9 cellular contexts compared by ENCODE assay signal in genomic region chr12:85057370-85057963, GRCh38. TPM values are rescaled to one million over a fixed set of nuclear protein-coding genes. Genes with fewer than 3 reads are reported as not detected.
DNase-seq lines count a peak whose midpoint lies in the region; ATAC-seq, FAIRE-seq and TF ChIP-seq lines count a peak whose summit lies in the region.
"Had no signal": no experiment of that assay in that cellular context is flagged by ENCODE, and none has a peak within 500 bp of the region (broad histone marks: within the 10 kb centered on the region; RNA-seq: fewer than 3 reads in every experiment).

No MANE protein-coding gene starts in this region.

- H3K79me2 ChIP-seq in H1 (ENCODE audit: control insufficient read depth in 1 of 2, insufficient read depth in 2 of 2, low read length in 2 of 2), result no peaks in the 10 kb centered on the region
- H3K79me2 ChIP-seq in neural cell (replicated peaks; ENCODE audit: insufficient read depth, low read length), result no peaks in the 10 kb centered on the region

- no peaks in the 10 kb centered on the region for H3K27me3 ChIP-seq in H1 (replicated peaks in 1 of 4; ENCODE audit: control insufficient read depth in 3 of 4, extremely low read depth in 1 of 4, insufficient read depth in 3 of 4, low read length in 3 of 4)
- H3K27me3 ChIP-seq in neural cell (ENCODE audit: insufficient read depth, low read depth, low read length), result no peaks in the 10 kb centered on the region

- no peak overlapping the region for H2AK5ac ChIP-seq in H1 (ENCODE audit: low read depth, low read length)

- H3K4me2 ChIP-seq in H1 (ENCODE audit: insufficient read depth in 1 of 2, low read depth in 2 of 2, low read length in 2 of 2) (no peak overlapping the region), neural cell (ENCODE audit: low read length) (no peak overlapping the region)

- H4K20me1 ChIP-seq in H1 (replicated peaks in 1 of 2; ENCODE audit: control insufficient read depth in 1 of 2, insufficient read depth in 2 of 2, low read length in 2 of 2) (no peaks in the 10 kb centered on the region), neural cell (ENCODE audit: insufficient read depth) (no peaks in the 10 kb centered on the region)

- no peak overlapping the region for H4K91ac ChIP-seq in H1 (replicated peaks; ENCODE audit: insufficient read length, low read length)

- TF ChIP-seq EP300 in H1 (IDR thresholded peaks at IDR 0.05; ENCODE audit: borderline replicate concordance in 1 of 2, low read depth in 2 of 2, low read length in 2 of 2), result no peak
- no peak for TF ChIP-seq EP300 in neural cell (conservative IDR thresholded peaks at IDR 0.05; ENCODE audit: poor library complexity, severe bottlenecking)

- no peak overlapping the region for H3K4ac ChIP-seq in H1 (replicated peaks; ENCODE audit: insufficient read length, low read depth, low read length)

- H3K14ac ChIP-seq in H1 (ENCODE audit: insufficient read length), result no peak overlapping the region

- ATAC-seq in GM19467 (IDR thresholded peaks at IDR 0.05; ENCODE audit: unreplicated experiment) (peak; percentile 76), HG03520 (IDR thresholded peaks at IDR 0.05; ENCODE audit: unreplicated experiment) (peak; percentile 71)

- POLR2A ChIA-PET in H1 (lab: Charles Lee; ENCODE audit: partially characterized antibody), result interaction anchor here (0.6 kb wide), 1 partner anchor 20 kb away, joined by 3 read pairs; no protein-coding TSS in a partner anchor

- H2BK20ac ChIP-seq in H1 (ENCODE audit: low read length), result no peak overlapping the region

- no peaks in the 10 kb centered on the region for H3K9me2 ChIP-seq in neural cell (ENCODE audit: insufficient read depth, low read length)

- H3K18ac ChIP-seq in H1 (ENCODE audit: extremely low read depth, low read length), result no peak overlapping the region

- FAIRE-seq in H1 (lab: Jason Lieb, UNC), result peak; percentile 19
- no peak for FAIRE-seq in urothelium cell line (lab: Jason Lieb, UNC)

- no peak overlapping the region for H3K56ac ChIP-seq in H1 (replicated peaks; ENCODE audit: insufficient read length, low read depth, low read length)

- H3K9me3 ChIP-seq in H1 (ENCODE audit: insufficient read depth in 2 of 2, low read depth in 1 of 2, low read length in 1 of 2), result no peaks in the 10 kb centered on the region
- no peaks in the 10 kb centered on the region for H3K9me3 ChIP-seq in neural cell (ENCODE audit: low read length)

- H3F3A ChIP-seq in neural cell (ENCODE audit: insufficient read depth, low read length, poor library complexity, severe bottlenecking), result no peaks in the 10 kb centered on the region

- no peak overlapping the region for H3K27ac ChIP-seq in H1 (ENCODE audit: low read depth, low read length)
- H3K27ac ChIP-seq in neural cell (ENCODE audit: low read length), result no peak overlapping the region

- no peak overlapping the region for H3K9ac ChIP-seq in H1 (replicated peaks in 1 of 4; ENCODE audit: extremely low read depth in 1 of 4, low read depth in 3 of 4, low read length in 3 of 4)
- no peak overlapping the region for H3K9ac ChIP-seq in neural cell (ENCODE audit: low read length)

- H3K79me1 ChIP-seq in H1 (ENCODE audit: low read depth, low read length), result no peaks in the 10 kb centered on the region

- no peak overlapping the region for H3K23ac ChIP-seq in H1 (ENCODE audit: insufficient read length)

- H2BK15ac ChIP-seq in H1 (ENCODE audit: low read length), result no peak overlapping the region

- DNase-seq in NOMO-1 (lab: John Stamatoyannopoulos, UW; ENCODE audit: unreplicated experiment in 2 of 2), result peak; percentile 17 to 29
- no peak for DNase-seq in NOMO-1 treated with DMSO at 0.1 percent for 48 hours (lab: John Stamatoyannopoulos, UW; ENCODE audit: unreplicated experiment)
- peak; percentile 22 for DNase-seq in OCI-M2 (lab: John Stamatoyannopoulos, UW; ENCODE audit: unreplicated experiment)
- DNase-seq in H1 (ENCODE audit: low read depth in 1 of 2, low spot score in 2 of 2), result peak in 1 of 2 experiments; percentile 60
- DNase-seq in urothelium cell line (ENCODE audit: low spot score), result no peak
- DNase-seq: stimulated activated naive B cell treated with anti-CD40 and anti-IgM and Interleukin-4, amounts not matched to agents 10 μg/mL and 1 μg/mL and 100 μg/mL, for 72 hours had no signal

- H4K5ac ChIP-seq in H1 (ENCODE audit: insufficient read length, low read depth, low read length), result no peak overlapping the region

- no peak for TF ChIP-seq POLR2A in H1 (IDR thresholded peaks at IDR 0.05; ENCODE audit: control extremely low read depth in 1 of 2, low read depth in 2 of 2, low read length in 2 of 2)

- WGBS in H1 (ENCODE audit: extremely low coverage in 1 of 2, insufficient coverage in 1 of 2, insufficient read length in 1 of 2, insufficient replicate concordance in 2 of 2, low coverage in 1 of 2, low lambda C conversion rate in 2 of 2, missing lambda C conversion rate in 1 of 2), 2 experiments, result 51% methylated on average over 2 of the region's 2 CpGs; no CpG with 5 or more reads in 1 of the 2 experiments

- no peaks in the 10 kb centered on the region for H3K36me3 ChIP-seq in H1 (ENCODE audit: control insufficient read depth in 2 of 4, insufficient read depth in 4 of 4, low read length in 3 of 4)
- H3K36me3 ChIP-seq in neural cell (ENCODE audit: insufficient read depth, low read length), result no peaks in the 10 kb centered on the region

- CTCF ChIA-PET in H1 (lab: Charles Lee; ENCODE audit: partially characterized antibody), result interaction anchor here (0.6 to 6.5 kb wide), 37 partner anchors 8 to 828 kb away, joined by 3 to 61 read pairs (median 3); partner anchors contain the start of genes LRRIQ1, SLC6A15 and TSPAN19

- H4K8ac ChIP-seq in H1 (ENCODE audit: extremely low read depth, insufficient read depth, low read length), result no peak overlapping the region

- H2BK120ac ChIP-seq in H1 (replicated peaks; ENCODE audit: low read depth, low read length), result no peak overlapping the region

- TF ChIP-seq RAD21 in H1 (IDR thresholded peaks at IDR 0.05 in 1 of 2, conservative IDR thresholded peaks at IDR 0.05 in 1 of 2; ENCODE audit: low read depth in 2 of 2, low read length in 2 of 2) (peak; percentile 77), neural cell (conservative IDR thresholded peaks at IDR 0.05) (peak; percentile 64)

- no peaks in the 10 kb centered on the region for H3K23me2 ChIP-seq in H1 (ENCODE audit: low read depth, low read length)

- H3K4me3 ChIP-seq in H1 (ENCODE audit: extremely low read depth in 1 of 4, insufficient read depth in 2 of 4, low read depth in 3 of 4, low read length in 4 of 4) (no peak overlapping the region), neural cell (ENCODE audit: low read length) (no peak overlapping the region)

- H2BK5ac ChIP-seq in H1 (ENCODE audit: low read depth, low read length), result no peak overlapping the region

- H2AFZ ChIP-seq in H1 (ENCODE audit: low read length) (no peak overlapping the region), neural cell (ENCODE audit: low read depth, low read length) (no peak overlapping the region)

- TF ChIP-seq CTCF in H1 (IDR thresholded peaks at IDR 0.05; ENCODE audit: control extremely low read depth in 1 of 3, insufficient read depth in 1 of 3, low read depth in 1 of 3, low read length in 3 of 3) (peak in 2 of 3 experiments; percentile 54 to 58; a peak in 3 of 4 replicates), neural cell (IDR thresholded peaks at IDR 0.05; ENCODE audit: poor library complexity, severe bottlenecking) (peak; percentile 67)

- H3K4me1 ChIP-seq in H1 (replicated peaks in 1 of 4; ENCODE audit: control insufficient read depth in 3 of 4, insufficient read depth in 4 of 4, low read length in 3 of 4), result no peaks in the 10 kb centered on the region

- H2BK12ac ChIP-seq in H1 (ENCODE audit: low read depth, low read length), result no peak overlapping the region

TF ChIP-seq in H1, 55 proteins besides CTCF, POLR2A, EP300 and RAD21:
- peak; percentile 59 for TF ChIP-seq CEBPB (IDR thresholded peaks at IDR 0.05; ENCODE audit: low read depth, low read length)
- no peak for TF ChIP-seq ATF3 (IDR thresholded peaks at IDR 0.05; ENCODE audit: insufficient read depth, low read depth, low read length)
TF ChIP-seq in H1: peak in this region for 1.

TF ChIP-seq in neural cell, 6 proteins besides CTCF, POLR2A, EP300 and RAD21:
- TF ChIP-seq TAF1 (IDR thresholded peaks at IDR 0.05; ENCODE audit: low read depth) (no peak), SMC3 (conservative IDR thresholded peaks at IDR 0.05; ENCODE audit: poor library complexity) (peak; percentile 66)

RNA-seq across cellular contexts. Expression of gene LRRIQ1, which starts 21.3 kb away (rescaled TPM):
- total RNA-seq in H1 (2021; fragmentation: NEBNext Ultra II Directional; extraction: Animal tissue kit (Norgen Biotek cat#: 25700)), result 0.76 and 1.2 TPM in 2 replicates
- 0.13 and 0.24 TPM in 2 replicates for polyA plus RNA-seq in H1 (2011; rRNA removed)
- 0.54 TPM for polyA plus RNA-seq in H1 (2011; cell fraction: cytosol; rRNA removed)
- 0.23 TPM for polyA plus RNA-seq in H1 (2011; cell fraction: nucleus; rRNA removed)
- 0.20 to 1.1 TPM (median 0.29 TPM) in 4 replicates for polyA plus RNA-seq in H1 (2012, experiment 1 of 2)
- 0.49 TPM for polyA plus RNA-seq in H1 (2012, experiment 2 of 2)
- 2.1 TPM for polyA plus RNA-seq in H1 (2013, experiment 1 of 2)
- 2.3 TPM for polyA plus RNA-seq in H1 (2013, experiment 2 of 2)
- polyA minus RNA-seq in H1 (2011; rRNA and poly(A)+ RNA removed), result 0.37 and 0.44 TPM in 2 replicates
- polyA minus RNA-seq in H1 (2011; cell fraction: cytosol; rRNA and poly(A)+ RNA removed), result not detected
- 1.2 TPM for polyA minus RNA-seq in H1 (2011; cell fraction: nucleus; rRNA and poly(A)+ RNA removed)
- polyA plus RNA-seq in neural cell, result 11.1 and 11.8 TPM in 2 replicates
- polyA minus RNA-seq in neural cell, result 18.5 and 19.9 TPM in 2 replicates

RNA-seq across cellular contexts. Expression of gene TSPAN19, which starts 21.4 kb away (rescaled TPM):
- total RNA-seq in H1 (2021; fragmentation: NEBNext Ultra II Directional; extraction: Animal tissue kit (Norgen Biotek cat#: 25700)), result not detected in 2 replicates
- 0.05 and 0.09 TPM in 2 replicates for polyA plus RNA-seq in H1 (2011; rRNA removed)
- polyA plus RNA-seq in H1 (2011; cell fraction: cytosol; rRNA removed), result 0.09 TPM
- 0.13 TPM for polyA plus RNA-seq in H1 (2011; cell fraction: nucleus; rRNA removed)
- 0.07 to 0.18 TPM (median 0.17 TPM) in 3 of 4 replicates, not detected in the other for polyA plus RNA-seq in H1 (2012, experiment 1 of 2)
- polyA plus RNA-seq in H1 (2012, experiment 2 of 2), result not detected
- polyA plus RNA-seq in H1 (2013, experiment 1 of 2), result 0.14 TPM
- 0.15 TPM for polyA plus RNA-seq in H1 (2013, experiment 2 of 2)
- polyA minus RNA-seq in H1 (2011; rRNA and poly(A)+ RNA removed), result 0.03 and 0.10 TPM in 2 replicates
- not detected for polyA minus RNA-seq in H1 (2011; cell fraction: cytosol; rRNA and poly(A)+ RNA removed)
- not detected for polyA minus RNA-seq in H1 (2011; cell fraction: nucleus; rRNA and poly(A)+ RNA removed)
- 3.5 and 4.8 TPM in 2 replicates for polyA plus RNA-seq in neural cell
- polyA minus RNA-seq in neural cell, result 0.97 TPM in 1 of 2 replicates, not detected in the other

Comparison
In these comparisons a context has a peak if more than half of its experiments do, and no peak if none do; other contexts are left out.
1. DNase-seq: peak in NOMO-1 (2 of 2) and OCI-M2 (single experiment); none in NOMO-1 treated with DMSO at 0.1 percent for 48 hours (single experiment) and urothelium cell line (single experiment).